Comparison of ENCODE assay signal across 14 cellular contexts in genomic region chr6:140082867-140083297, GRCh38.
DNase-seq lines count a peak whose midpoint lies in the region; ATAC-seq lines count a peak whose summit lies in the region.
"Had no signal": no experiment of that assay in that cellular context is flagged by ENCODE, and none has a peak within 500 bp of the region (broad histone marks: within the 10 kb centered on the region; RNA-seq: fewer than 3 reads in every experiment).

No MANE protein-coding gene starts in this region.

- ATAC-seq in GM18517 (IDR thresholded peaks at IDR 0.05; ENCODE audit: unreplicated experiment), result no peak
- ATAC-seq: GM23338, sciatic nerve had no signal

- intact Hi-C loops in posterior cingulate gyrus (cut with DNase I), result no loop called here

- DNase-seq in DMS 273 (lab: John Stamatoyannopoulos, UW; ENCODE audit: unreplicated experiment), result peak; percentile 42
- no peak for DNase-seq in DMS 273 treated with DMSO at 0.1 percent for 48 hours (lab: John Stamatoyannopoulos, UW)
- DNase-seq in RPMI7951 (ENCODE audit: low read depth), result peak; percentile 63
- DNase-seq in fibroblast of gingiva (ENCODE audit: low read depth), result peak; percentile 64
- peak; percentile 55 for DNase-seq in stromal cell of bone marrow (ENCODE audit: low read depth)
- DNase-seq in posterior cingulate gyrus, result no peak
- no peak for DNase-seq in amygdala (lab: John Stamatoyannopoulos, UW)
- DNase-seq: 8988T; activated T-cell treated with anti-CD3 and anti-CD28 coated beads, Interleukin-2, amount 50 U/mL, for 24 hours; NCI-H510A; SJCRH30 had no signal

Comparison
In these comparisons a context has a peak if more than half of its experiments do, and no peak if none do; other contexts are left out.
1. DNase-seq: peak in DMS 273 (single experiment), RPMI7951 (single experiment), fibroblast of gingiva (single experiment) and stromal cell of bone marrow (single experiment); none in DMS 273 treated with DMSO at 0.1 percent for 48 hours (single experiment), posterior cingulate gyrus (0 of 10) and amygdala (0 of 56).